ENCODE assay signal across 14 cellular contexts in genomic region chr20:3044336-3044965, GRCh38. TPM values are rescaled to one million over a fixed set of nuclear protein-coding genes. Genes with fewer than 3 reads are reported as not detected.
DNase-seq lines count a peak whose midpoint lies in the region; ATAC-seq and TF ChIP-seq lines count a peak whose summit lies in the region.
"Had no signal": no experiment of that assay in that cellular context is flagged by ENCODE, and none has a peak within 500 bp of the region (broad histone marks: within the 10 kb centered on the region; RNA-seq: fewer than 3 reads in every experiment).

No MANE protein-coding gene starts in this region.

- H3K27ac ChIP-seq in HUES64 (ENCODE audit: low read depth, low read length) (no peak overlapping the region), dorsolateral prefrontal cortex (peak overlapping the region in 44 of 59 donors; percentile 23 to 98 (median 93)), parathyroid adenoma (no peak overlapping the region)

- H3K27me3 ChIP-seq in HUES64 (ENCODE audit: insufficient read depth, low read length) (no peaks in the 10 kb centered on the region), dorsolateral prefrontal cortex (no peaks in the 10 kb centered on the region), parathyroid adenoma (ENCODE audit: control insufficient read depth, insufficient read depth, low read length) (no peaks in the 10 kb centered on the region)
- H3K27me3 ChIP-seq: stomach had no signal

- no peaks in the 10 kb centered on the region for H3K9me3 ChIP-seq in HUES64 (ENCODE audit: insufficient read depth, low read depth, low read length)
- H3K9me3 ChIP-seq in parathyroid adenoma (ENCODE audit: control insufficient read depth, low read length): no peaks in the 10 kb centered on the region
- H3K9me3 ChIP-seq: stomach had no signal

- H3K4me1 ChIP-seq in HUES64 (ENCODE audit: insufficient read depth, low read length) (peaks cover 15% of the 10 kb centered on the region), parathyroid adenoma (peaks cover 9% of the 10 kb centered on the region)

- no peak for DNase-seq in activated CD4-positive, alpha-beta T cell treated with anti-CD3 and anti-CD28 coated beads for 36 hours
- no peak for DNase-seq in activated CD4-positive, alpha-beta T cell treated with anti-CD3 and anti-CD28 coated beads for 4 hours
- no peak for DNase-seq in dorsolateral prefrontal cortex
- no peak for DNase-seq in GM10248 (ENCODE audit: extremely low spot score)
- DNase-seq in HuH-7.5 (ENCODE audit: low spot score): no peak
- DNase-seq: EL, NCI-H1436 treated with DMSO at 0.1 percent for 48 hours, nephron progenitor cell, stomach had no signal

- intact Hi-C loops in activated CD4-positive, alpha-beta T cell treated with anti-CD3 and anti-CD28 coated beads for 36 hours (cut with DNase I, micrococcal nuclease): no loop called here
- intact Hi-C loops in dorsolateral prefrontal cortex (cut with DNase I): no loop called here

- no peak overlapping the region for H3K4me2 ChIP-seq in parathyroid adenoma (ENCODE audit: low read length)

- H3K27me3 Mint-ChIP-seq in activated CD4-positive, alpha-beta T cell treated with anti-CD3 and anti-CD28 coated beads for 36 hours: no peaks in the 10 kb centered on the region

- peaks cover 2% of the 10 kb centered on the region for H3K79me2 ChIP-seq in parathyroid adenoma

- no peak overlapping the region for H3K27ac Mint-ChIP-seq in activated CD4-positive, alpha-beta T cell treated with anti-CD3 and anti-CD28 coated beads for 36 hours

- H2AFZ ChIP-seq in parathyroid adenoma: peak overlapping the region; percentile 100

- CTCF ChIA-PET in activated CD4-positive, alpha-beta T cell treated with anti-CD3 and anti-CD28 coated beads for 36 hours (lab: Charles Lee): interaction anchor here (0.6 to 1.2 kb wide), 3 partner anchors 9 to 515 kb away, joined by 3 to 4 read pairs (median 4); no protein-coding TSS in a partner anchor
- CTCF ChIA-PET in GM10248 (lab: Yijun Ruan, JAX): interaction anchor here (2.9 kb wide), 1 partner anchor 9 kb away, joined by 15 read pairs; no protein-coding TSS in a partner anchor

- H3K36me3 Mint-ChIP-seq in activated CD4-positive, alpha-beta T cell treated with anti-CD3 and anti-CD28 coated beads for 36 hours (ENCODE audit: low read depth): peaks cover 33% of the 10 kb centered on the region

- H3K9me3 Mint-ChIP-seq in activated CD4-positive, alpha-beta T cell treated with anti-CD3 and anti-CD28 coated beads for 36 hours (ENCODE audit: low read depth): no peaks in the 10 kb centered on the region
- H3K9me3 Mint-ChIP-seq: nephron progenitor cell had no signal

- 94% methylated on average over 8 of the region's 8 CpGs for WGBS in HUES64

- peak overlapping the region; percentile 89 for H3K4me3 Mint-ChIP-seq in activated CD4-positive, alpha-beta T cell treated with anti-CD3 and anti-CD28 coated beads for 36 hours

- no peak for TF ChIP-seq CTCF in dorsolateral prefrontal cortex (IDR thresholded peaks at IDR 0.05 in 54 of 56, conservative IDR thresholded peaks at IDR 0.05 in 2 of 56; ENCODE audit: low read depth in 1 of 56, partially characterized antibody in 56 of 56)
- TF ChIP-seq CTCF in parathyroid adenoma (IDR thresholded peaks at IDR 0.05): no peak
- TF ChIP-seq CTCF in GM10248 (IDR thresholded peaks at IDR 0.05; ENCODE audit: control extremely low read depth, extremely low read depth, low read depth, missing control alignments): no peak

- ATAC-seq in activated CD4-positive, alpha-beta T cell treated with anti-CD3 and anti-CD28 coated beads for 36 hours: no peak
- ATAC-seq in HG03521 (IDR thresholded peaks at IDR 0.05; ENCODE audit: unreplicated experiment): no peak

- H3K9ac ChIP-seq in HUES64 (ENCODE audit: low read depth, low read length) (no peak overlapping the region), parathyroid adenoma (no peak overlapping the region)

- H3K36me3 ChIP-seq in HUES64 (ENCODE audit: insufficient read depth, low read length) (peaks cover 33% of the 10 kb centered on the region), parathyroid adenoma (ENCODE audit: control insufficient read depth, insufficient read depth, low read length) (no peaks in the 10 kb centered on the region)

- POLR2A ChIA-PET in activated CD4-positive, alpha-beta T cell treated with anti-CD3 and anti-CD28 coated beads for 36 hours (lab: Charles Lee): interaction anchor here (1.2 kb wide), 1 partner anchor 29 kb away, joined by 13 read pairs; no protein-coding TSS in a partner anchor
- POLR2A ChIA-PET in GM10248 (lab: Yijun Ruan, JAX): no interaction called here

- H3K4me3 ChIP-seq in HUES64 (ENCODE audit: low read length): 0 out of 2 replicates have a peak overlapping the region, but pooled peaks have one; percentile 94
- peak overlapping the region in 3 of 59 donors; percentile 63 to 95 (median 95) for H3K4me3 ChIP-seq in dorsolateral prefrontal cortex
- H3K4me3 ChIP-seq in parathyroid adenoma (ENCODE audit: low read depth, low read length): no peak overlapping the region

- peaks cover 20% of the 10 kb centered on the region for H3K4me1 Mint-ChIP-seq in activated CD4-positive, alpha-beta T cell treated with anti-CD3 and anti-CD28 coated beads for 36 hours

RNA-seq across cellular contexts. Expression of gene GNRH2, which starts 1.0 kb away (rescaled TPM):
- total RNA-seq in activated CD4-positive, alpha-beta T cell treated with anti-CD3 and anti-CD28 coated beads for 36 hours: 1 to 10 TPM; 8.0 to 8.3 TPM
- polyA plus RNA-seq in HUES64 (2013, experiment 1 of 2): 0.50 TPM
- not detected for polyA plus RNA-seq in HUES64 (2013, experiment 2 of 2)
- 1 to 10 TPM in 85 of 120 experiments, under 1 TPM in 15, not detected in 20; 0.54 to 6.0 (median 1.8) TPM for total RNA-seq in dorsolateral prefrontal cortex
- total RNA-seq: esophagus mucosa had no signal

RNA-seq across cellular contexts. Expression of gene MRPS26, which starts 1.4 kb away (rescaled TPM):
- 100 to 1,000 TPM; 107 to 153 TPM for total RNA-seq in activated CD4-positive, alpha-beta T cell treated with anti-CD3 and anti-CD28 coated beads for 36 hours
- polyA plus RNA-seq in HUES64 (2013, experiment 1 of 2): 80.0 TPM
- 74.7 TPM for polyA plus RNA-seq in HUES64 (2013, experiment 2 of 2)
- total RNA-seq in dorsolateral prefrontal cortex: 10 to 100 TPM; 31.6 to 66.0 (median 49.9) TPM

RNA-seq across cellular contexts. Expression of gene OXT, which starts 27.0 kb away (rescaled TPM):
- total RNA-seq in activated CD4-positive, alpha-beta T cell treated with anti-CD3 and anti-CD28 coated beads for 36 hours: under 1 TPM in 1 of 2 experiments, not detected in 1; 0.40 TPM
- polyA plus RNA-seq in HUES64 (2013, experiment 1 of 2): not detected
- polyA plus RNA-seq in HUES64 (2013, experiment 2 of 2): not detected
- total RNA-seq in dorsolateral prefrontal cortex: 1 to 10 TPM in 7 of 120 experiments, not detected in 113; 1.1 to 2.0 (median 1.8) TPM
- total RNA-seq: A673, esophagus mucosa, stomach had no signal

RNA-seq across cellular contexts. Expression of gene AVP, which starts 40.1 kb away (rescaled TPM):
- total RNA-seq in activated CD4-positive, alpha-beta T cell treated with anti-CD3 and anti-CD28 coated beads for 36 hours: not detected
- not detected for polyA plus RNA-seq in HUES64 (2013, experiment 1 of 2)
- not detected for polyA plus RNA-seq in HUES64 (2013, experiment 2 of 2)
- total RNA-seq in dorsolateral prefrontal cortex: 1 to 10 TPM in 5 of 120 experiments, under 1 TPM in 5, not detected in 110; 0.80 to 1.4 (median 1.0) TPM
- total RNA-seq: A673, esophagus mucosa, stomach had no signal
- polyA plus RNA-seq: stomach had no signal

Comparison
In these comparisons a context has a peak if more than half of its experiments do, and no peak if none do; other contexts are left out.
1. H3K27ac ChIP-seq: peak in dorsolateral prefrontal cortex (44 of 59); none in HUES64 (single experiment) and parathyroid adenoma (single experiment).